3 cellular contexts compared by ENCODE assay signal in genomic region chr10:84224411-84225028, GRCh38.
TF ChIP-seq lines count a peak whose summit lies in the region.

No MANE protein-coding gene starts in this region.

TF ChIP-seq in SK-N-SH, 30 proteins besides CTCF, POLR2A, EP300 and RAD21 (continued from another document):
- TF ChIP-seq REST (IDR thresholded peaks at IDR 0.05; ENCODE audit: low read depth, low read length): peak; percentile 89

TF ChIP-seq in SK-N-SH treated with all-trans-retinoic acid at 6 μM for 48 hours, 23 proteins besides CTCF, POLR2A, EP300 and RAD21 (continued from another document):
- TF ChIP-seq CSRNP3 (CRISPR knock-in tag; IDR thresholded peaks at IDR 0.05): no peak
- no peak for TF ChIP-seq CREB5 (CRISPR knock-in tag; IDR thresholded peaks at IDR 0.05; ENCODE audit: low read depth)
- no peak for TF ChIP-seq ZFP3 (CRISPR knock-in tag; IDR thresholded peaks at IDR 0.05)
- no peak for TF ChIP-seq ZFP30 (CRISPR knock-in tag; IDR thresholded peaks at IDR 0.05)
- TF ChIP-seq SNAI2 (CRISPR knock-in tag; IDR thresholded peaks at IDR 0.05): no peak
- no peak for TF ChIP-seq ZC3H10 (CRISPR knock-in tag; IDR thresholded peaks at IDR 0.05)
- TF ChIP-seq ISL1 (CRISPR knock-in tag; IDR thresholded peaks at IDR 0.05): no peak
- no peak for TF ChIP-seq PATZ1 (CRISPR knock-in tag; IDR thresholded peaks at IDR 0.05; ENCODE audit: borderline replicate concordance)
- no peak for TF ChIP-seq CSDC2 (CRISPR knock-in tag; IDR thresholded peaks at IDR 0.05)
- no peak for TF ChIP-seq BACH2 (CRISPR knock-in tag; IDR thresholded peaks at IDR 0.05; ENCODE audit: borderline replicate concordance)
- no peak for TF ChIP-seq ARNTL (CRISPR knock-in tag; IDR thresholded peaks at IDR 0.05; ENCODE audit: borderline replicate concordance, low read depth)

TF ChIP-seq in PFSK-1, 5 proteins besides CTCF, POLR2A, EP300 and RAD21 (continued from another document):
- TF ChIP-seq REST (IDR thresholded peaks at IDR 0.05; ENCODE audit: insufficient read depth in 1 of 2, low read depth in 2 of 2, low read length in 2 of 2): peak; percentile 92 to 95
TF ChIP-seq in PFSK-1: peak in this region for 1.
